Comparison of ENCODE assay signal across 1 cellular context in genomic region chr9:122126340-122127333, GRCh38.
TF ChIP-seq lines count a peak whose summit lies in the region.

No MANE protein-coding gene starts in this region.

TF ChIP-seq in HepG2, 621 proteins besides CTCF, POLR2A, EP300 and RAD21:
- no peak for TF ChIP-seq TP53 (CRISPR knock-in tag; conservative IDR thresholded peaks at IDR 0.05)
- TF ChIP-seq SP4 (CRISPR knock-in tag; IDR thresholded peaks at IDR 0.05): no peak
- TF ChIP-seq ZNF280D (CRISPR knock-in tag; IDR thresholded peaks at IDR 0.05): no peak
- no peak for TF ChIP-seq TOE1 (CRISPR knock-in tag; IDR thresholded peaks at IDR 0.05)
- no peak for TF ChIP-seq ZNF468 (CRISPR knock-in tag; IDR thresholded peaks at IDR 0.05)
- 0 out of 2 replicates have a peak, but pooled peaks have one; percentile 11 for TF ChIP-seq ZFX (CRISPR knock-in tag; IDR thresholded peaks at IDR 0.05; ENCODE audit: low read depth)
- TF ChIP-seq ZNF576 (CRISPR knock-in tag; IDR thresholded peaks at IDR 0.05): no peak
- no peak for TF ChIP-seq XRCC5 (optimal IDR thresholded peaks at IDR 0.05; ENCODE audit: low read length)
- peak; percentile 2; the same call in 1 of the 2 replicates for TF ChIP-seq ZNF687 (CRISPR knock-in tag; IDR thresholded peaks at IDR 0.05)
- no peak for TF ChIP-seq ZNF775 (CRISPR knock-in tag; IDR thresholded peaks at IDR 0.05; ENCODE audit: borderline replicate concordance)
- no peak for TF ChIP-seq PRPF4 (IDR thresholded peaks at IDR 0.05; ENCODE audit: low read depth, low read length, poor library complexity, severe bottlenecking)
- 0 out of 2 replicates have a peak, but pooled peaks have one; percentile 2 for TF ChIP-seq GABPB1 (CRISPR knock-in tag; IDR thresholded peaks at IDR 0.05)
- TF ChIP-seq TARDBP (CRISPR knock-in tag; IDR thresholded peaks at IDR 0.05): no peak
- no peak for TF ChIP-seq ZNF761 (CRISPR knock-in tag; conservative IDR thresholded peaks at IDR 0.05)
- TF ChIP-seq SALL2 (CRISPR knock-in tag; IDR thresholded peaks at IDR 0.05): no peak
- TF ChIP-seq GATAD2A (CRISPR knock-in tag; IDR thresholded peaks at IDR 0.05): no peak
- TF ChIP-seq MBNL3 (CRISPR knock-in tag; conservative IDR thresholded peaks at IDR 0.05): no peak
- TF ChIP-seq HCFC1 (IDR thresholded peaks at IDR 0.05; ENCODE audit: low read depth, low read length): no peak
- TF ChIP-seq BRD4 (CRISPR knock-in tag; IDR thresholded peaks at IDR 0.05): no peak
- no peak for TF ChIP-seq SIN3A (IDR thresholded peaks at IDR 0.05; ENCODE audit: borderline replicate concordance, low read depth, low read length)
- peak; percentile 28; the same call in 1 of the 2 replicates for TF ChIP-seq ZNF281 (CRISPR knock-in tag; IDR thresholded peaks at IDR 0.05; ENCODE audit: borderline replicate concordance)
- TF ChIP-seq IKZF5 (CRISPR knock-in tag; IDR thresholded peaks at IDR 0.05): no peak
- no peak for TF ChIP-seq NCOR1 (IDR thresholded peaks at IDR 0.05; ENCODE audit: borderline replicate concordance, low read length)
- no peak for TF ChIP-seq TFDP1 (CRISPR knock-in tag; IDR thresholded peaks at IDR 0.05; ENCODE audit: borderline replicate concordance)
- peak; percentile 84 for TF ChIP-seq TEAD3 (CRISPR knock-in tag; optimal IDR thresholded peaks at IDR 0.05; ENCODE audit: borderline replicate concordance)
TF ChIP-seq in HepG2: peak in this region for 5.
